Comparison of ENCODE assay signal across 1 cellular context in genomic region chr10:26931223-26931622, GRCh38.
A peak's percentile ranks its signal among the peaks of the same experiment; 100 is the strongest.
TF ChIP-seq lines count a peak whose summit lies in the region.

No MANE protein-coding gene starts in this region.

TF ChIP-seq in HepG2, 621 proteins besides CTCF, POLR2A, EP300 and RAD21 (continued from another document and continues in another):
- TF ChIP-seq, protein P1, sequence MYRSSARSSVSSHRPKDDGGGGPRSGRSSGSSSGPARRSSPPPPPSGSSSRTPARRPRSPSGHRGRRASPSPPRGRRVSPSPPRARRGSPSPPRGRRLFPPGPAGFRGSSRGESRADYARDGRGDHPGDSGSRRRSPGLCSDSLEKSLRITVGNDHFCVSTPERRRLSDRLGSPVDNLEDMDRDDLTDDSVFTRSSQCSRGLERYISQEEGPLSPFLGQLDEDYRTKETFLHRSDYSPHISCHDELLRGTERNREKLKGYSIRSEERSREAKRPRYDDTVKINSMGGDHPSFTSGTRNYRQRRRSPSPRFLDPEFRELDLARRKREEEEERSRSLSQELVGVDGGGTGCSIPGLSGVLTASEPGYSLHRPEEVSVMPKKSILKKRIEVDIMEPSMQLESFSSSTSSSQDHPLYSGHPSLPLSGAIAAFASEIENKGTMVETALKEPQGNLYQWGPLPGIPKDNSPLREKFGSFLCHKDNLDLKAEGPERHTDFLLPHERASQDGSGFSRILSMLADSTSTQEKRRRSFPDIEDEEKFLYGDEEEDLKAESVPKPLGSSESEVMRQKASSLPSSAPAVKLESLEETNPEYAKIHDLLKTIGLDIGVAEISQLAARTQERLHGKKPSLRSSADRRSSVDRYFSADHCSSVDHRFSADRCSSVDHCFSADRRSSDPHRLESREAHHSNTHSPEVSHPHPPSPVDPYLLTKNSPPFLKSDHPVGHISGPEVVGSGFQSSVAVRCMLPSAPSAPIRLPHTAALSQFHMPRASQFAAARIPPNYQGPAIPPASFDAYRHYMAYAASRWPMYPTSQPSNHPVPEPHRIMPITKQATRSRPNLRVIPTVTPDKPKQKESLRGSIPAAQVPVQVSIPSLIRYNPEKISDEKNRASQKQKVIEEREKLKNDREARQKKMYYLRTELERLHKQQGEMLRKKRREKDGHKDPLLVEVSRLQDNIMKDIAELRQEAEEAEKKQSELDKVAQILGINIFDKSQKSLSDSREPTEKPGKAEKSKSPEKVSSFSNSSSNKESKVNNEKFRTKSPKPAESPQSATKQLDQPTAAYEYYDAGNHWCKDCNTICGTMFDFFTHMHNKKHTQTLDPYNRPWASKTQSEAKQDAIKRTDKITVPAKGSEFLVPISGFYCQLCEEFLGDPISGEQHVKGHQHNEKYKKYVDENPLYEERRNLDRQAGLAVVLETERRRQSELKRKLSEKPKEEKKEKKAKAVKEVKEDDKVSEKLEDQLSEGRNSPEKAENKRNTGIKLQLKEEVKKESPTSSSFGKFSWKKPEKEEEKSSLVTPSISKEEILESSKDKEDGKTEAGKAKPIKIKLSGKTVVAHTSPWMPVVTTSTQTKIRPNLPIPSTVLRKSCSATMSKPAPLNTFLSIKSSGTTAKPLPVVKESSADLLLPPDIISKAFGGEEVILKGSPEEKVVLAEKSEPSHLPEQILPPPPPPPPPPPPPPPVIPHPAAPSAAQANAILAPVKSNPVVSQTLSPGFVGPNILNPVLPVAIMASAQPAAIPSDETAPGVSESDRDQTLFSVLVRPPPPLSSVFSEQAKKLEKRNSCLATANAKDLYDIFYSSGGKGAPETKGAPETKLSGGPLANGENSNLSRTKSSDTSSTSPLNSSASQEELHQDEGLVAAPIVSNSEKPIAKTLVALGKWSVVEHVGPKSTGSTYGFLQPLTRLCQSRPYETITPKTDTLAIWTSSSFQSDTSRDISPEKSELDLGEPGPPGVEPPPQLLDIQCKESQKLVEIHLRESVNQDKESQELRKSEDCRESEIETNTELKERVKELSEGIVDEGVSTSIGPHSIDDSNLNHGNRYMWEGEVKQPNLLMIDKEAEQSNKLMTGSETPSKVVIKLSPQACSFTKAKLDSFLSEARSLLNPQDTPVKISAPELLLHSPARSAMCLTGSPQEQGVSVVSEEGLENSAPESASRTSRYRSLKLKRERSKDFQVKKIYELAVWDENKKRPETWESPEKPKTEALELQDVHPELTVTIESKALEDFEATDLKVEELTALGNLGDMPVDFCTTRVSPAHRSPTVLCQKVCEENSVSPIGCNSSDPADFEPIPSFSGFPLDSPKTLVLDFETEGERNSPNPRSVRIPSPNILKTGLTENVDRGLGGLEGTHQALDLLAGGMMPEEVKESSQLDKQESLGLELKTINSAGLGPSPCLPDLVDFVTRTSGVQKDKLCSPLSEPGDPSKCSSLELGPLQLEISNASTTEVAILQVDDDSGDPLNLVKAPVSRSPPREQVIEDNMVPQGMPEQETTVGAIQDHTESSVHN (CRISPR knock-in tag; IDR thresholded peaks at IDR 0.05): no peak
- TF ChIP-seq MAFK (conservative IDR thresholded peaks at IDR 0.05 in 1 of 2, IDR thresholded peaks at IDR 0.05 in 1 of 2; ENCODE audit: low read length in 2 of 2) (no peak), CHCHD3 (CRISPR knock-in tag; IDR thresholded peaks at IDR 0.05) (no peak), PPARG (CRISPR knock-in tag; conservative IDR thresholded peaks at IDR 0.05) (no peak), HOXA3 (CRISPR knock-in tag; IDR thresholded peaks at IDR 0.05) (peak; percentile 44; the same call in 1 of the 2 replicates), ZMYM4 (CRISPR knock-in tag; IDR thresholded peaks at IDR 0.05) (peak; percentile 33; the same call in 1 of the 2 replicates), NAIF1 (CRISPR knock-in tag; IDR thresholded peaks at IDR 0.05; ENCODE audit: borderline replicate concordance) (no peak), CCAR2 (optimal IDR thresholded peaks at IDR 0.05; ENCODE audit: low read depth, low read length) (no peak), ZMYM2 (CRISPR knock-in tag; IDR thresholded peaks at IDR 0.05) (no peak), MED1 (CRISPR knock-in tag; IDR thresholded peaks at IDR 0.05) (no peak), FOSL2 (CRISPR knock-in tag; IDR thresholded peaks at IDR 0.05) (no peak), ZFP37 (CRISPR knock-in tag; IDR thresholded peaks at IDR 0.05; ENCODE audit: borderline replicate concordance) (no peak), RBM39 (IDR thresholded peaks at IDR 0.05; ENCODE audit: low read depth, low read length, poor library complexity, severe bottlenecking) (no peak), KDM3A (CRISPR knock-in tag; IDR thresholded peaks at IDR 0.05; ENCODE audit: low read depth) (no peak), ZNF225 (CRISPR knock-in tag; IDR thresholded peaks at IDR 0.05) (no peak), U2AF2 (IDR thresholded peaks at IDR 0.05; ENCODE audit: low read depth, low read length) (no peak), NFYB (CRISPR knock-in tag; IDR thresholded peaks at IDR 0.05) (no peak), MLX (CRISPR knock-in tag; IDR thresholded peaks at IDR 0.05) (no peak), CENPBD1 (CRISPR knock-in tag; IDR thresholded peaks at IDR 0.05; ENCODE audit: borderline replicate concordance, low read depth) (no peak), NCOA2 (CRISPR knock-in tag; IDR thresholded peaks at IDR 0.05) (no peak), HNRNPK (IDR thresholded peaks at IDR 0.05; ENCODE audit: low read depth, low read length, poor library complexity, severe bottlenecking) (no peak), ZNF768 (CRISPR knock-in tag; IDR thresholded peaks at IDR 0.05) (no peak), FOXA1 (IDR thresholded peaks at IDR 0.05) (no peak), FOXA1 (CRISPR knock-in tag; IDR thresholded peaks at IDR 0.05) (no peak), PRPF4 (IDR thresholded peaks at IDR 0.05; ENCODE audit: low read depth, low read length, poor library complexity, severe bottlenecking) (no peak), JUND (CRISPR knock-in tag; IDR thresholded peaks at IDR 0.05) (no peak), HBP1 (CRISPR knock-in tag; IDR thresholded peaks at IDR 0.05; ENCODE audit: low read depth) (no peak), ZNF337 (CRISPR knock-in tag; IDR thresholded peaks at IDR 0.05; ENCODE audit: borderline replicate concordance, low read depth) (no peak), ZNF441 (CRISPR knock-in tag; IDR thresholded peaks at IDR 0.05; ENCODE audit: borderline replicate concordance) (no peak), ZSCAN22 (CRISPR knock-in tag; IDR thresholded peaks at IDR 0.05) (no peak), SSRP1 (CRISPR knock-in tag; IDR thresholded peaks at IDR 0.05) (no peak), ZNF280D (CRISPR knock-in tag; IDR thresholded peaks at IDR 0.05) (no peak), ATM (IDR thresholded peaks at IDR 0.05; ENCODE audit: borderline replicate concordance) (no peak), ZNF781 (CRISPR knock-in tag; IDR thresholded peaks at IDR 0.05; ENCODE audit: borderline replicate concordance, not compliant biosample characterization) (no peak)
- TF ChIP-seq, protein P2, sequence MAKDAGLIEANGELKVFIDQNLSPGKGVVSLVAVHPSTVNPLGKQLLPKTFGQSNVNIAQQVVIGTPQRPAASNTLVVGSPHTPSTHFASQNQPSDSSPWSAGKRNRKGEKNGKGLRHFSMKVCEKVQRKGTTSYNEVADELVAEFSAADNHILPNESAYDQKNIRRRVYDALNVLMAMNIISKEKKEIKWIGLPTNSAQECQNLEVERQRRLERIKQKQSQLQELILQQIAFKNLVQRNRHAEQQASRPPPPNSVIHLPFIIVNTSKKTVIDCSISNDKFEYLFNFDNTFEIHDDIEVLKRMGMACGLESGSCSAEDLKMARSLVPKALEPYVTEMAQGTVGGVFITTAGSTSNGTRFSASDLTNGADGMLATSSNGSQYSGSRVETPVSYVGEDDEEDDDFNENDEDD (CRISPR knock-in tag; IDR thresholded peaks at IDR 0.05; ENCODE audit: borderline replicate concordance): peak; percentile 40; the same call in 1 of the 2 replicates
- TF ChIP-seq, protein P3, sequence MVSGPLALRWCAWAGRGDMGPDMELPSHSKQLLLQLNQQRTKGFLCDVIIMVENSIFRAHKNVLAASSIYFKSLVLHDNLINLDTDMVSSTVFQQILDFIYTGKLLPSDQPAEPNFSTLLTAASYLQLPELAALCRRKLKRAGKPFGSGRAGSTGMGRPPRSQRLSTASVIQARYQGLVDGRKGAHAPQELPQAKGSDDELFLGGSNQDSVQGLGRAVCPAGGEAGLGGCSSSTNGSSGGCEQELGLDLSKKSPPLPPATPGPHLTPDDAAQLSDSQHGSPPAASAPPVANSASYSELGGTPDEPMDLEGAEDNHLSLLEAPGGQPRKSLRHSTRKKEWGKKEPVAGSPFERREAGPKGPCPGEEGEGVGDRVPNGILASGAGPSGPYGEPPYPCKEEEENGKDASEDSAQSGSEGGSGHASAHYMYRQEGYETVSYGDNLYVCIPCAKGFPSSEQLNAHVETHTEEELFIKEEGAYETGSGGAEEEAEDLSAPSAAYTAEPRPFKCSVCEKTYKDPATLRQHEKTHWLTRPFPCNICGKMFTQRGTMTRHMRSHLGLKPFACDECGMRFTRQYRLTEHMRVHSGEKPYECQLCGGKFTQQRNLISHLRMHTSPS (CRISPR knock-in tag; IDR thresholded peaks at IDR 0.05; ENCODE audit: low read depth): no peak
- TF ChIP-seq, protein P4, sequence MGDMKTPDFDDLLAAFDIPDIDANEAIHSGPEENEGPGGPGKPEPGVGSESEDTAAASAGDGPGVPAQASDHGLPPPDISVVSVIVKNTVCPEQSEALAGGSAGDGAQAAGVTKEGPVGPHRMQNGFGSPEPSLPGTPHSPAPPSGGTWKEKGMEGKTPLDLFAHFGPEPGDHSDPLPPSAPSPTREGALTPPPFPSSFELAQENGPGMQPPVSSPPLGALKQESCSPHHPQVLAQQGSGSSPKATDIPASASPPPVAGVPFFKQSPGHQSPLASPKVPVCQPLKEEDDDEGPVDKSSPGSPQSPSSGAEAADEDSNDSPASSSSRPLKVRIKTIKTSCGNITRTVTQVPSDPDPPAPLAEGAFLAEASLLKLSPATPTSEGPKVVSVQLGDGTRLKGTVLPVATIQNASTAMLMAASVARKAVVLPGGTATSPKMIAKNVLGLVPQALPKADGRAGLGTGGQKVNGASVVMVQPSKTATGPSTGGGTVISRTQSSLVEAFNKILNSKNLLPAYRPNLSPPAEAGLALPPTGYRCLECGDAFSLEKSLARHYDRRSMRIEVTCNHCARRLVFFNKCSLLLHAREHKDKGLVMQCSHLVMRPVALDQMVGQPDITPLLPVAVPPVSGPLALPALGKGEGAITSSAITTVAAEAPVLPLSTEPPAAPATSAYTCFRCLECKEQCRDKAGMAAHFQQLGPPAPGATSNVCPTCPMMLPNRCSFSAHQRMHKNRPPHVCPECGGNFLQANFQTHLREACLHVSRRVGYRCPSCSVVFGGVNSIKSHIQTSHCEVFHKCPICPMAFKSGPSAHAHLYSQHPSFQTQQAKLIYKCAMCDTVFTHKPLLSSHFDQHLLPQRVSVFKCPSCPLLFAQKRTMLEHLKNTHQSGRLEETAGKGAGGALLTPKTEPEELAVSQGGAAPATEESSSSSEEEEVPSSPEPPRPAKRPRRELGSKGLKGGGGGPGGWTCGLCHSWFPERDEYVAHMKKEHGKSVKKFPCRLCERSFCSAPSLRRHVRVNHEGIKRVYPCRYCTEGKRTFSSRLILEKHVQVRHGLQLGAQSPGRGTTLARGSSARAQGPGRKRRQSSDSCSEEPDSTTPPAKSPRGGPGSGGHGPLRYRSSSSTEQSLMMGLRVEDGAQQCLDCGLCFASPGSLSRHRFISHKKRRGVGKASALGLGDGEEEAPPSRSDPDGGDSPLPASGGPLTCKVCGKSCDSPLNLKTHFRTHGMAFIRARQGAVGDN (CRISPR knock-in tag; IDR thresholded peaks at IDR 0.05): peak; percentile 57
- TF ChIP-seq, protein P5, sequence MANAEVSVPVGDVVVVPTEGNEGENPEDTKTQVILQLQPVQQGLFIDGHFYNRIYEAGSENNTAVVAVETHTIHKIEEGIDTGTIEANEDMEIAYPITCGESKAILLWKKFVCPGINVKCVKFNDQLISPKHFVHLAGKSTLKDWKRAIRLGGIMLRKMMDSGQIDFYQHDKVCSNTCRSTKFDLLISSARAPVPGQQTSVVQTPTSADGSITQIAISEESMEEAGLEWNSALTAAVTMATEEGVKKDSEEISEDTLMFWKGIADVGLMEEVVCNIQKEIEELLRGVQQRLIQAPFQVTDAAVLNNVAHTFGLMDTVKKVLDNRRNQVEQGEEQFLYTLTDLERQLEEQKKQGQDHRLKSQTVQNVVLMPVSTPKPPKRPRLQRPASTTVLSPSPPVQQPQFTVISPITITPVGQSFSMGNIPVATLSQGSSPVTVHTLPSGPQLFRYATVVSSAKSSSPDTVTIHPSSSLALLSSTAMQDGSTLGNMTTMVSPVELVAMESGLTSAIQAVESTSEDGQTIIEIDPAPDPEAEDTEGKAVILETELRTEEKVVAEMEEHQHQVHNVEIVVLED (CRISPR knock-in tag; IDR thresholded peaks at IDR 0.05; ENCODE audit: borderline replicate concordance): no peak
